ENCODE assay signal across 9 cellular contexts in the genomic region with DNA sequence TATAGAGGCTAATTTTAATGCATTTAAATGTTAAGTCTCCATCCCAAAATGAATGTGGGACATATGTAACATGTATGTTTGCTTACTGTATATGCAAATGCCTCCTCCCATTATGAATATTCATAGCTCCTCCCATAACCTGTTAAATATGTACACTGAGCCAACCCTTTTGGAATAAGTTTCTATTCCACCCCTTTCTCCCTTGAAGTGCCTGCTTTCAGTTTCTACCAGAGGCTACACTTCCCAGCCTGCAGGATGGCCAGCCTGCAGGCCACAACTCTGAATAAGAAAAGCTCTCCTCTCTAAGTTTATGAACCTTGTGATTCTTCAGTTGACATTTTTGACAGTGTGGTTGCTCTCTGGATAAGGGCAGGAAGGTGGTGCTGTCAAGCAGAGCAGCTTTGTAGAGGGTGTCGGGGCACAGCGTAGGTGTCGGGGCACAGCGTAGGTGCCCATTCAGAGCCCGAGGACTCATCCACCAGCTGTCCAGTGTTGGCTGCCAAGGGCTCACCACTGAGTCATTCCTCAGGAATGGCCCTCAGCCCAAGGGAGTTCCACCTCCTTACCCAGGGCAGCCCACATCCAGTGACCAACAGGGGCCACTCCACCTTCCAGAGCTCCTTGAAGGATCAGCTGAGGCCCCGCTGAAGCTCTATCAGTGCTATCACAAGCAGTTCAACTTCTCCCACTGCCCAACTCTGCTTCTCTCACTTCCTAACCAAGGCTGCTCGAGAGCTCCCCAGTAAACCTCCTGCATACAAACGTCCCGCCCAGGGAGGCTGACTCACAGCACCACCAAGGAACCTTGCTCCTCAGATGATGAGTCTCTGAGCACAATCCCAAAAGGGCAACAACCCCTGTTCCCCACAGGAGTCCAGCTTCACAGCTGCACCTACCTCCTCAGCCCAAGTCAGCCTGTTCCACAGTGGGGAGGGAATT. TPM values are rescaled to one million over a fixed set of nuclear protein-coding genes. Genes with fewer than 3 reads are reported as not detected.
DNase-seq lines count a peak whose midpoint lies in the region; ATAC-seq and TF ChIP-seq lines count a peak whose summit lies in the region.
"Had no signal": no experiment of that assay in that cellular context is flagged by ENCODE, and none has a peak within 500 bp of the region (broad histone marks: within the 10 kb centered on the region; RNA-seq: fewer than 3 reads in every experiment).

No MANE protein-coding gene starts in this region.

- H3K27ac Mint-ChIP-seq in CD8-positive, alpha-beta memory T cell: no peak overlapping the region

- peaks cover 26 to 70% of the 10 kb centered on the region in 2 donors for H3K27me3 Mint-ChIP-seq in CD8-positive, alpha-beta memory T cell

- H3K4me3 ChIP-seq in adipocyte (ENCODE audit: low read length) (peak overlapping the region; percentile 39), hepatocyte (no peak overlapping the region), tibial artery (no peak overlapping the region), body of pancreas (no peak overlapping the region), A673 (ENCODE audit: low read depth, low read length, poor library complexity, severe bottlenecking) (no peak overlapping the region)
- H3K4me3 ChIP-seq in CD8-positive, alpha-beta memory T cell (ENCODE audit: low read length): no peak overlapping the region

- TF ChIP-seq CTCF in hepatocyte (IDR thresholded peaks at IDR 0.05; ENCODE audit: poor library complexity) (no peak), tibial artery (IDR thresholded peaks at IDR 0.05) (no peak), body of pancreas (IDR thresholded peaks at IDR 0.05) (no peak), A673 (conservative IDR thresholded peaks at IDR 0.05; ENCODE audit: low read depth, low read length) (no peak)

- DNase-seq in HT1080 (ENCODE audit: low read depth) (peak; percentile 96), adipocyte (ENCODE audit: low read depth) (peak; percentile 87), hepatocyte (ENCODE audit: low spot score) (peak; percentile 69), tibial artery (peak; percentile 54 to 88), body of pancreas (no peak), A673 (ENCODE audit: low spot score) (no peak)
- DNase-seq in CD8-positive, alpha-beta memory T cell: no peak
- DNase-seq: NCI-H2171 treated with DMSO at 0.1 percent for 48 hours had no signal

- 78% methylated on average over 9 of the region's 9 CpGs for WGBS in hepatocyte (ENCODE audit: low lambda C conversion rate, missing lambda C conversion rate)
- 77 to 87% methylated on average over 7 to 9 of the region's 9 CpGs for WGBS in body of pancreas, 2 donors

- H3K9me2 ChIP-seq in hepatocyte (replicated peaks; ENCODE audit: insufficient read depth): no peaks in the 10 kb centered on the region

- no peaks in the 10 kb centered on the region for H3K9me3 ChIP-seq in adipocyte (ENCODE audit: control insufficient read depth, low read length)
- H3K9me3 ChIP-seq in hepatocyte (ENCODE audit: low read depth): no peaks in the 10 kb centered on the region
- H3K9me3 ChIP-seq in tibial artery: no peaks in the 10 kb centered on the region
- no peaks in the 10 kb centered on the region for H3K9me3 ChIP-seq in body of pancreas
- H3K9me3 ChIP-seq in CD8-positive, alpha-beta memory T cell (ENCODE audit: low read length): no peaks in the 10 kb centered on the region
- no peaks in the 10 kb centered on the region for H3K9me3 ChIP-seq in A673 (ENCODE audit: low read depth, low read length, poor library complexity, severe bottlenecking)

- no peak overlapping the region for H3K4me3 Mint-ChIP-seq in CD8-positive, alpha-beta memory T cell
- H3K4me3 Mint-ChIP-seq: nephron had no signal

- CTCF ChIA-PET in CD8-positive, alpha-beta memory T cell (lab: Charles Lee): no interaction called here
- CTCF ChIA-PET in A673 (lab: Charles Lee): no interaction called here

- no peaks in the 10 kb centered on the region for H3K27me3 ChIP-seq in adipocyte (replicated peaks; ENCODE audit: control insufficient read depth, insufficient read depth, low read length)
- no peaks in the 10 kb centered on the region for H3K27me3 ChIP-seq in hepatocyte
- H3K27me3 ChIP-seq in tibial artery: no peaks in the 10 kb centered on the region
- H3K27me3 ChIP-seq in body of pancreas: no peaks in the 10 kb centered on the region
- no peaks in the 10 kb centered on the region for H3K27me3 ChIP-seq in CD8-positive, alpha-beta memory T cell (ENCODE audit: insufficient read depth, low read length, poor library complexity, severe bottlenecking)
- H3K27me3 ChIP-seq in A673 (replicated peaks; ENCODE audit: insufficient read depth, low read depth, low read length, poor library complexity): peaks cover 3% of the 10 kb centered on the region

- peaks cover 0 to 2% (median 0%) of the 10 kb centered on the region in 5 donors for H3K9me3 Mint-ChIP-seq in CD8-positive, alpha-beta memory T cell

- H3K36me3 ChIP-seq in adipocyte (ENCODE audit: control insufficient read depth, insufficient read depth, low read length, severe bottlenecking) (no peaks in the 10 kb centered on the region), hepatocyte (replicated peaks; ENCODE audit: insufficient read depth, low read depth) (no peaks in the 10 kb centered on the region), tibial artery (no peaks in the 10 kb centered on the region), body of pancreas (replicated peaks in 1 of 2; ENCODE audit: insufficient read depth in 1 of 2, low read depth in 2 of 2) (no peaks in the 10 kb centered on the region), A673 (ENCODE audit: insufficient read depth, low read length, poor library complexity, severe bottlenecking) (no peaks in the 10 kb centered on the region)
- H3K36me3 ChIP-seq in CD8-positive, alpha-beta memory T cell (ENCODE audit: insufficient read depth, low read length): no peaks in the 10 kb centered on the region

- H3K4me1 ChIP-seq in adipocyte (ENCODE audit: control insufficient read depth, insufficient read depth, low read length): peaks cover 29% of the 10 kb centered on the region
- H3K4me1 ChIP-seq in hepatocyte (ENCODE audit: insufficient read depth): peaks cover 14% of the 10 kb centered on the region
- peaks cover 0 to 24% (median 14%) of the 10 kb centered on the region in 4 donors for H3K4me1 ChIP-seq in tibial artery
- H3K4me1 ChIP-seq in body of pancreas: peaks cover 10% of the 10 kb centered on the region
- H3K4me1 ChIP-seq in CD8-positive, alpha-beta memory T cell (ENCODE audit: insufficient read depth, low read length): no peaks in the 10 kb centered on the region
- H3K4me1 ChIP-seq in A673 (ENCODE audit: insufficient read depth, low read length, poor library complexity, severe bottlenecking): no peaks in the 10 kb centered on the region

- H2AFZ ChIP-seq in hepatocyte: no peak overlapping the region

- no peaks in the 10 kb centered on the region for H3K36me3 Mint-ChIP-seq in CD8-positive, alpha-beta memory T cell

- no peaks in the 10 kb centered on the region for H3K79me2 ChIP-seq in hepatocyte

- no peaks in the 10 kb centered on the region for H4K20me1 ChIP-seq in hepatocyte (ENCODE audit: insufficient read depth, poor library complexity, severe bottlenecking)

- H3K27ac ChIP-seq in hepatocyte (peak overlapping the region; percentile 69), tibial artery (peak overlapping the region; percentile 9 to 71), body of pancreas (no peak overlapping the region), A673 (ENCODE audit: low read depth, low read length, poor library complexity, severe bottlenecking) (no peak overlapping the region)
- no peak overlapping the region for H3K27ac ChIP-seq in CD8-positive, alpha-beta memory T cell (ENCODE audit: low read depth, low read length)

- POLR2A ChIA-PET in CD8-positive, alpha-beta memory T cell (lab: Charles Lee): no interaction called here
- POLR2A ChIA-PET in A673 (lab: Charles Lee; ENCODE audit: low non-redundant PET): no interaction called here

- intact Hi-C loops in tibial artery (cut with DNase I; ENCODE audit: low total_unique reads): no loop called here
- intact Hi-C loops in body of pancreas (cut with DNase I): no loop called here
- intact Hi-C loops in A673 (cut with micrococcal nuclease; ENCODE audit: unreplicated experiment): no loop called here

- peaks cover 0 to 4% (median 0%) of the 10 kb centered on the region in 3 donors for H3K4me1 Mint-ChIP-seq in CD8-positive, alpha-beta memory T cell

- ATAC-seq in body of pancreas: no peak

- no peak overlapping the region for H3K9ac ChIP-seq in adipocyte (ENCODE audit: low read length)

- TF ChIP-seq POLR2A in body of pancreas (IDR thresholded peaks at IDR 0.05): no peak

- BruUV-seq in A673 (replicated peaks; lab: Mats Ljungman, UMichigan): no TSS peak

- no peak overlapping the region for H3K4me2 ChIP-seq in hepatocyte

RNA-seq across cellular contexts. Expression of a gene that starts 31.4 kb away (rescaled TPM):
- not detected in 2 replicates for total RNA-seq in HT1080 (2014; rRNA removed; shearing (Covaris generic))
- 0.01 and 0.03 TPM in 2 replicates for polyA plus RNA-seq in HT1080 (2015; cell fraction: cytosol; rRNA removed)
- polyA plus RNA-seq in HT1080 (2015; cell fraction: nucleus; rRNA removed): 0.02 TPM in 2 replicates
- 0.04 and 0.20 TPM in 2 replicates for total RNA-seq in hepatocyte
- polyA plus RNA-seq in hepatocyte: 0.77 TPM in 1 of 2 replicates, not detected in the other
- 10 to 100 TPM; 76.1 to 78.1 TPM for total RNA-seq in body of pancreas
- total RNA-seq in CD8-positive, alpha-beta memory T cell: under 1 TPM in 1 of 2 experiments, not detected in 1; 0.02 TPM
- polyA plus RNA-seq in CD8-positive, alpha-beta memory T cell: not detected
- not detected in 2 replicates for total RNA-seq in A673 (2021)

Comparison
In these comparisons a context has a peak if more than half of its experiments do, and no peak if none do; other contexts are left out.
1. DNase-seq: peak in HT1080 (single experiment), adipocyte (single experiment), hepatocyte (single experiment) and tibial artery (2 of 2); none in body of pancreas (0 of 4), CD8-positive, alpha-beta memory T cell (0 of 5) and A673 (single experiment).
2. H3K27ac ChIP-seq: peak in hepatocyte (single experiment) and tibial artery (2 of 2); none in body of pancreas (0 of 4), CD8-positive, alpha-beta memory T cell (single experiment) and A673 (single experiment).
3. RNA of a gene that starts 31.4 kb away (total RNA-seq): 76.1 to 78.1 TPM in body of pancreas; 0.04 to 0.20 TPM in hepatocyte, 0.02 TPM in CD8-positive, alpha-beta memory T cell, not detected in HT1080 and not detected in A673; every median in the first group is over 10 times any median in the second.